ENCODE assay signal across 16 cellular contexts in genomic region chr1:97136971-97137370, GRCh38.
DNase-seq lines count a peak whose midpoint lies in the region; TF ChIP-seq lines count a peak whose summit lies in the region.
"Had no signal": no experiment of that assay in that cellular context is flagged by ENCODE, and none has a peak within 500 bp of the region (broad histone marks: within the 10 kb centered on the region; RNA-seq: fewer than 3 reads in every experiment).

No MANE protein-coding gene starts in this region.

- peaks cover 43% of the 10 kb centered on the region for H3K4me1 Mint-ChIP-seq in glutamatergic neuron (ENCODE audit: low read depth, unreplicated experiment)

- no peaks in the 10 kb centered on the region for H3K9me3 ChIP-seq in Peyer's patch
- H3K9me3 ChIP-seq: BE2C had no signal

- H3K27ac ChIP-seq in angular gyrus (ENCODE audit: low read depth, low read length), result peak overlapping the region; percentile 50
- H3K27ac ChIP-seq in Peyer's patch, result no peak overlapping the region
- H3K27ac ChIP-seq: C4-2B had no signal

- TF ChIP-seq POLR2A in Peyer's patch (IDR thresholded peaks at IDR 0.05), result no peak

- H3K4me3 Mint-ChIP-seq in glutamatergic neuron (ENCODE audit: unreplicated experiment), result no peak overlapping the region
- H3K4me3 Mint-ChIP-seq: CD4-positive, alpha-beta memory T cell; GM23338; H9 had no signal

- H3K27me3 Mint-ChIP-seq in glutamatergic neuron (ENCODE audit: unreplicated experiment), result peaks cover 2% of the 10 kb centered on the region
- H3K27me3 Mint-ChIP-seq: CD4-positive, alpha-beta memory T cell had no signal

- H3K9me3 Mint-ChIP-seq in glutamatergic neuron (ENCODE audit: unreplicated experiment), result peaks cover 10% of the 10 kb centered on the region
- H3K9me3 Mint-ChIP-seq: CD4-positive, alpha-beta memory T cell; GM23338; H9 had no signal

- no peak for TF ChIP-seq CTCF in glutamatergic neuron (IDR thresholded peaks at IDR 0.05; ENCODE audit: partially characterized antibody, unreplicated experiment)
- TF ChIP-seq CTCF in Peyer's patch (IDR thresholded peaks at IDR 0.05), result no peak

- H3K4me3 ChIP-seq in Peyer's patch, result no peak overlapping the region
- H3K4me3 ChIP-seq: GM23338 had no signal

- no peaks in the 10 kb centered on the region for H3K4me1 ChIP-seq in Peyer's patch

- H3K36me3 Mint-ChIP-seq in glutamatergic neuron (ENCODE audit: unreplicated experiment), result no peaks in the 10 kb centered on the region

- H3K27ac Mint-ChIP-seq in glutamatergic neuron (ENCODE audit: unreplicated experiment), result peak overlapping the region; percentile 99
- H3K27ac Mint-ChIP-seq: CD4-positive, alpha-beta memory T cell; GM23338 had no signal

- no peaks in the 10 kb centered on the region for H3K27me3 ChIP-seq in Peyer's patch
- H3K27me3 ChIP-seq: BE2C had no signal

- DNase-seq in glutamatergic neuron (no peak), midbrain (lab: John Stamatoyannopoulos, UW) (peak; percentile 30), NCI-H1092 treated with DMSO at 0.1 percent for 48 hours (lab: John Stamatoyannopoulos, UW) (no peak), ecto neural progenitor cell (ENCODE audit: low spot score) (no peak), Peyer's patch (no peak), NCI-H2196 (lab: John Stamatoyannopoulos, UW; ENCODE audit: unreplicated experiment) (no peak)
- DNase-seq: BE2C; CD4-positive, alpha-beta memory T cell; COR-L47; DMS153; DMS79 treated with DMSO at 0.1 percent for 48 hours; EL; H9 had no signal

- H3K36me3 ChIP-seq in Peyer's patch, result no peaks in the 10 kb centered on the region
- H3K36me3 ChIP-seq: BE2C had no signal
